In genomic region chr3:50154476-50154839, GRCh38 we compare ENCODE assay signal across 8 cellular contexts. TPM values are rescaled to one million over a fixed set of nuclear protein-coding genes. Genes with fewer than 3 reads are reported as not detected.
DNase-seq lines count a peak whose midpoint lies in the region; ATAC-seq and TF ChIP-seq lines count a peak whose summit lies in the region.

No MANE protein-coding gene starts in this region.

- H3K9me3 ChIP-seq in T-helper 17 cell (ENCODE audit: control insufficient read depth, low read length, poor library complexity, severe bottlenecking) (no peaks in the 10 kb centered on the region), right atrium auricular region (no peaks in the 10 kb centered on the region), spleen (no peaks in the 10 kb centered on the region)

- H3K27me3 ChIP-seq in right atrium auricular region (no peaks in the 10 kb centered on the region), spleen (replicated peaks in 1 of 7) (peaks cover 0 to 47% (median 20%) of the 10 kb centered on the region in 7 donors)

- H3K4me1 Mint-ChIP-seq in T-helper 17 cell, result peaks cover 23% of the 10 kb centered on the region

- no peak overlapping the region for H3K27ac Mint-ChIP-seq in T-helper 17 cell

- WGBS in spleen, 5 donors, result 1 to 12% (median 2%) methylated on average over 5 to 34 of the region's 34 CpGs

- no peak for TF ChIP-seq POLR2A in spleen (IDR thresholded peaks at IDR 0.05)

- H3K27ac ChIP-seq in right atrium auricular region (no peak overlapping the region), spleen (peak overlapping the region in 6 of 8 donors; percentile 20 to 82 (median 74))

- H3K27me3 Mint-ChIP-seq in T-helper 17 cell, result peaks cover 30% of the 10 kb centered on the region

- H3K4me1 ChIP-seq in right atrium auricular region (peaks cover 0 to 36% of the 10 kb centered on the region in 2 donors), spleen (peaks cover 8 to 91% (median 49%) of the 10 kb centered on the region in 6 donors)

- H3K36me3 ChIP-seq in right atrium auricular region (no peaks in the 10 kb centered on the region), spleen (no peaks in the 10 kb centered on the region)

- H3K4me3 ChIP-seq in right atrium auricular region, result peak overlapping the region; percentile 50 to 57
- H3K4me3 ChIP-seq in spleen, result peak overlapping the region; percentile 43 to 83 (median 55)

- TF ChIP-seq CTCF in right atrium auricular region (IDR thresholded peaks at IDR 0.05) (peak in 1 of 2 donors; percentile 53), spleen (IDR thresholded peaks at IDR 0.05 in 8 of 11, conservative IDR thresholded peaks at IDR 0.05 in 3 of 11) (peak in 8 of 11 experiments; percentile 10 to 47 (median 34))

- peak; percentile 26 for ATAC-seq in HG02571 (IDR thresholded peaks at IDR 0.05; ENCODE audit: unreplicated experiment)
- ATAC-seq in T-helper 17 cell, result no peak
- ATAC-seq in sciatic nerve, result no peak

- intact Hi-C loops in spleen (cut with DNase I; ENCODE audit: low total_unique reads) (no loop called here), sciatic nerve (cut with DNase I) (no loop called here)

- H3K4me3 Mint-ChIP-seq in T-helper 17 cell, result peak overlapping the region; percentile 93

- DNase-seq in NCI-H1105 treated with DMSO at 0.1 percent for 48 hours (lab: John Stamatoyannopoulos, UW) (peak; percentile 38), NCI-H1105 (lab: John Stamatoyannopoulos, UW) (no peak), T-helper 17 cell (no peak), right atrium auricular region (ENCODE audit: low spot score) (no peak), spleen (no peak), sciatic nerve (ENCODE audit: low spot score) (no peak), DMS79 (lab: John Stamatoyannopoulos, UW) (no peak)

- H3K36me3 Mint-ChIP-seq in T-helper 17 cell (ENCODE audit: low read depth), result peaks cover 8% of the 10 kb centered on the region

RNA-seq across cellular contexts. Expression of gene SEMA3F, which starts 0.7 kb away (rescaled TPM):
- under 1 TPM in 1 of 2 donors, not detected in 1; 0.18 TPM for total RNA-seq in T-helper 17 cell
- 10 to 100 TPM in 1 of 2 donors, 1 to 10 TPM in 1; 6.3 to 18.7 TPM for total RNA-seq in right atrium auricular region
- total RNA-seq in spleen, result 100 to 1,000 TPM in 3 of 7 donors, 10 to 100 TPM in 4; 56.1 to 205 (median 98.8) TPM
- 10 to 100 TPM; 16.9 to 34.2 (median 31.7) TPM for polyA plus RNA-seq in spleen
- total RNA-seq in sciatic nerve, result 29.3 TPM

RNA-seq across cellular contexts. Expression of gene GNAT1, which starts 37.0 kb away (rescaled TPM):
- total RNA-seq in T-helper 17 cell (under 1 TPM in 1 of 2 donors, not detected in 1; 0.10 TPM), right atrium auricular region (not detected), spleen (under 1 TPM in 2 of 7 donors, not detected in 5; 0.18 to 0.44 TPM), sciatic nerve (not detected)
- under 1 TPM in 1 of 3 donors, not detected in 2; 0.05 TPM for polyA plus RNA-seq in spleen

RNA-seq across cellular contexts. Expression of gene SLC38A3, which starts 50.6 kb away (rescaled TPM):
- total RNA-seq in T-helper 17 cell, result under 1 TPM in 1 of 2 donors, not detected in 1; 0.78 TPM
- total RNA-seq in right atrium auricular region, result 1 to 10 TPM; 2.4 to 7.9 TPM
- not detected for total RNA-seq in spleen
- polyA plus RNA-seq in spleen, result under 1 TPM in 2 of 3 donors, not detected in 1; 0.02 to 0.07 TPM
- 2.5 TPM for total RNA-seq in sciatic nerve

Comparison
In these comparisons a context has a peak if more than half of its experiments do, and no peak if none do; other contexts are left out.
1. H3K27ac ChIP-seq: peak in spleen (6 of 8); none in right atrium auricular region (0 of 2).
2. RNA of gene SEMA3F, which starts 0.7 kb away (total RNA-seq): 56.1 to 205 TPM in spleen, 29.3 TPM in sciatic nerve (single experiment) and 6.3 to 18.7 TPM in right atrium auricular region; 0.18 TPM in T-helper 17 cell; every median in the first group is over 4 times any median in the second.